1 cellular context compared by ENCODE assay signal in the genomic region with DNA sequence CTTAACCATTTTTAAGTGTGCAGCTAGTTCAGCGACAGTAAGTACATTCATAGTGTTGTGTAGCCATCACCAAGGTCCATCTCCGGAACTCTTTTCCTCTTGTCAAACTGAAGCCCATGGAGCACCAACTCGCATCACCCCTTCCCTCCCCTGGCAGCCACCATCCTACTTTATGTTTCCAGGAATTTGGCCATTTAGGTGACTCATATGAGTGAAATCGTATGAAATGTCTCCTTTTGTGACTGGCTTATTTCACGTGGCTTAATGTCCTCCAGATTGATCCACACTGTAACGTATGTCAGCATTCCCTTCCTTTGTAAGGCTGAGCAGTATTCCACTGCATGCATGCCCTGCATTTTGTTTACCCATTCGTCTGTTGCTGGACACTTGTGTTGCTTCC.
A peak's percentile ranks its signal among the peaks of the same experiment; 100 is the strongest.
TF ChIP-seq lines count a peak whose summit lies in the region.

No MANE protein-coding gene starts in this region.

TF ChIP-seq in IMR-90, 13 proteins besides CTCF, POLR2A, EP300 and RAD21:
- TF ChIP-seq CEBPB (IDR thresholded peaks at IDR 0.05; ENCODE audit: low read depth, low read length) (peak; percentile 32; the same call in 1 of the 2 replicates), NFE2L2 (IDR thresholded peaks at IDR 0.05; ENCODE audit: low read depth, low read length) (no peak)
